ENCODE assay signal across 7 cellular contexts in genomic region chr1:23403735-23404486, GRCh38. TPM values are rescaled to one million over a fixed set of nuclear protein-coding genes. Genes with fewer than 3 reads are reported as not detected.
DNase-seq lines count a peak whose midpoint lies in the region; ATAC-seq, FAIRE-seq and TF ChIP-seq lines count a peak whose summit lies in the region.

No MANE protein-coding gene starts in this region.

- H3K27ac ChIP-seq in aorta (ENCODE audit: low read depth in 1 of 2, low read length in 2 of 2) = peak overlapping the region in 1 of 2 donors; percentile 14

- intact Hi-C loops in aorta (cut with DNase I) = loop anchor here (5.0 to 10.0 kb wide), 3 partner anchors 37 to 62 kb away; partner anchors contain the start of genes HNRNPR (in 2 of the 2) and ZNF436 (in 1 of the 2)

- peaks cover 0 to 4% of the 10 kb centered on the region in 2 donors for H3K36me3 ChIP-seq in aorta (ENCODE audit: control insufficient read depth in 1 of 2, insufficient read depth in 2 of 2, low read length in 1 of 2)

- peaks cover 5% of the 10 kb centered on the region for H3K4me1 Mint-ChIP-seq in T-helper 2 cell treated with Interferon-gamma antibody and Interleukin-4, amounts not matched to agents 5 μg/mL and 100 μg/mL, for 36 hours (ENCODE audit: low read depth)

- H3K27me3 ChIP-seq in aorta (ENCODE audit: control insufficient read depth in 1 of 2, insufficient read depth in 2 of 2, low read length in 1 of 2) = no peaks in the 10 kb centered on the region

- H3K4me1 ChIP-seq in aorta (ENCODE audit: control insufficient read depth in 1 of 2, insufficient read depth in 2 of 2, low read length in 2 of 2) = no peaks in the 10 kb centered on the region

- H3K27ac Mint-ChIP-seq in T-helper 2 cell treated with Interferon-gamma antibody and Interleukin-4, amounts not matched to agents 5 μg/mL and 100 μg/mL, for 36 hours = no peak overlapping the region

- peak; percentile 95 for TF ChIP-seq CTCF in astrocyte of the cerebellum (IDR thresholded peaks at IDR 0.05; ENCODE audit: low read depth, low read length, missing control alignments)

- FAIRE-seq in GM12892 (lab: Jason Lieb, UNC) = peak; percentile 97

- H3K4me3 ChIP-seq in astrocyte of the cerebellum (ENCODE audit: low read depth, low read length) (peak overlapping the region; percentile 1), aorta (ENCODE audit: low read length in 2 of 2) (no peak overlapping the region)

- no peaks in the 10 kb centered on the region for H3K9me3 Mint-ChIP-seq in T-helper 2 cell treated with Interferon-gamma antibody and Interleukin-4, amounts not matched to agents 5 μg/mL and 100 μg/mL, for 36 hours

- H3K9me3 ChIP-seq in aorta (ENCODE audit: control insufficient read depth, low read length) = no peaks in the 10 kb centered on the region

- no peaks in the 10 kb centered on the region for H3K27me3 Mint-ChIP-seq in T-helper 2 cell treated with Interferon-gamma antibody and Interleukin-4, amounts not matched to agents 5 μg/mL and 100 μg/mL, for 36 hours (ENCODE audit: low read depth)

- H3K36me3 Mint-ChIP-seq in T-helper 2 cell treated with Interferon-gamma antibody and Interleukin-4, amounts not matched to agents 5 μg/mL and 100 μg/mL, for 36 hours (ENCODE audit: low read depth) = peaks cover 3% of the 10 kb centered on the region

- peak; percentile 89 for ATAC-seq in aorta (ENCODE audit: low FRiP score)

- DNase-seq in GM12892 (ENCODE audit: insufficient read length) (peak; percentile 68), NCI-H187 (lab: John Stamatoyannopoulos, UW) (peak; percentile 57 to 75), astrocyte of the cerebellum (ENCODE audit: low read depth) (peak; percentile 86), hepatic stellate cell (ENCODE audit: low spot score) (peak; percentile 82), retina (peak; percentile 87), aorta (peak; percentile 92 to 96)
- peak; percentile 74 for DNase-seq in T-helper 2 cell treated with Interferon-gamma antibody and Interleukin-4, amounts not matched to agents 5 μg/mL and 100 μg/mL, for 36 hours (ENCODE audit: low spot score)

- TF ChIP-seq POLR2A in GM12892 (IDR thresholded peaks at IDR 0.05; ENCODE audit: low read depth, low read length) = no peak

- in situ Hi-C loops in astrocyte of the cerebellum (cut with HindIII; ENCODE audit: low sequenced_read_pairs) = no loop called here

- 5 to 6% methylated on average over 19 of the region's 19 CpGs for WGBS in aorta, 2 donors

- H3K4me3 Mint-ChIP-seq in T-helper 2 cell treated with Interferon-gamma antibody and Interleukin-4, amounts not matched to agents 5 μg/mL and 100 μg/mL, for 36 hours = no peak overlapping the region

RNA-seq across cellular contexts. Expression of gene TCEA3, which starts 20.6 kb away (rescaled TPM):
- not detected for polyA plus RNA-seq in GM12892 (2012; ENCODE audit: missing spikeins)
- total RNA-seq in aorta = 10 to 100 TPM; 25.7 to 51.3 TPM
- polyA plus RNA-seq in aorta = 10 to 100 TPM; 31.2 to 37.3 TPM

RNA-seq across cellular contexts. Expression of gene ZNF436, which starts 34.3 kb away (rescaled TPM):
- polyA plus RNA-seq in GM12892 (2012; ENCODE audit: missing spikeins) = 2.3 TPM
- 10 to 100 TPM; 12.5 to 35.4 TPM for total RNA-seq in aorta
- polyA plus RNA-seq in aorta = 1 to 10 TPM; 3.6 to 5.1 TPM

RNA-seq across cellular contexts. Expression of gene HNRNPR, which starts 59.8 kb away (rescaled TPM):
- polyA plus RNA-seq in GM12892 (2012; ENCODE audit: missing spikeins) = 129 TPM
- 100 to 1,000 TPM; 113 to 120 TPM for total RNA-seq in aorta
- polyA plus RNA-seq in aorta = 10 to 100 TPM; 56.6 to 69.1 TPM
